ENCODE assay signal across 18 cellular contexts in genomic region chr5:78215972-78216371, GRCh38.
DNase-seq lines count a peak whose midpoint lies in the region; ATAC-seq, FAIRE-seq and TF ChIP-seq lines count a peak whose summit lies in the region.
"Had no signal": no experiment of that assay in that cellular context is flagged by ENCODE, and none has a peak within 500 bp of the region (broad histone marks: within the 10 kb centered on the region; RNA-seq: fewer than 3 reads in every experiment).

No MANE protein-coding gene starts in this region.

- H3K9me3 Mint-ChIP-seq in Calu3 (ENCODE audit: low read depth, unreplicated experiment) (no peaks in the 10 kb centered on the region), nephron (peaks cover 7% of the 10 kb centered on the region)
- H3K9me3 Mint-ChIP-seq: CD4-positive, alpha-beta T cell had no signal

- peak overlapping the region; percentile 78 for H3K4me2 ChIP-seq in A549

- H3K27ac Mint-ChIP-seq in Calu3 (ENCODE audit: unreplicated experiment) (peak overlapping the region; percentile 71), nephron (peak overlapping the region; percentile 14 to 69 (median 41))
- H3K27ac Mint-ChIP-seq: CD4-positive, alpha-beta T cell had no signal

- WGBS in A549 (ENCODE audit: missing lambda C conversion rate) = 4% methylated on average over 4 of the region's 4 CpGs

- H3K36me3 Mint-ChIP-seq in Calu3 (ENCODE audit: insufficient read depth, unreplicated experiment) (peaks cover 6% of the 10 kb centered on the region), nephron (ENCODE audit: low read depth) (peaks cover 31% of the 10 kb centered on the region)

- TF ChIP-seq POLR2A in A549 (IDR thresholded peaks at IDR 0.05; ENCODE audit: low read length) = no peak

- POLR2A ChIA-PET in A549 (lab: Yijun Ruan, JAX) = interaction anchor here (0.6 kb wide), 1 partner anchor 513 kb away, joined by 8 read pairs; no protein-coding TSS in a partner anchor

- TF ChIP-seq CTCF in A549 (IDR thresholded peaks at IDR 0.05) (no peak), Calu3 (IDR thresholded peaks at IDR 0.05; ENCODE audit: unreplicated experiment) (no peak), nephron (IDR thresholded peaks at IDR 0.05; ENCODE audit: unreplicated experiment in 3 of 3) (no peak), omental fat pad (IDR thresholded peaks at IDR 0.05) (no peak)

- peaks cover 38% of the 10 kb centered on the region for H3K4me1 ChIP-seq in A549
- H3K4me1 ChIP-seq: Caco-2 had no signal

- H3K4me3 Mint-ChIP-seq in Calu3 (ENCODE audit: low read depth, unreplicated experiment) (peak overlapping the region; percentile 52), nephron (peak overlapping the region in 1 of 3 experiments; percentile 3)
- H3K4me3 Mint-ChIP-seq: CD4-positive, alpha-beta T cell had no signal

- H3K4me1 Mint-ChIP-seq in Calu3 (ENCODE audit: low read depth, unreplicated experiment) = peaks cover 15% of the 10 kb centered on the region
- H3K4me1 Mint-ChIP-seq in nephron = no peaks in the 10 kb centered on the region

- DNase-seq in A549 (ENCODE audit: low read depth in 1 of 2, low spot score in 1 of 2) (peak; percentile 19 to 59), Calu3 (peak; percentile 40), glomerular visceral epithelial cell (ENCODE audit: extremely low spot score) (peak; percentile 81), omental fat pad (ENCODE audit: low spot score) (no peak), SIG-M5 (lab: John Stamatoyannopoulos, UW) (no peak), DMS53 treated with DMSO at 0.1 percent for 48 hours (lab: John Stamatoyannopoulos, UW; ENCODE audit: unreplicated experiment) (no peak)
- DNase-seq: 8988T; Caco-2; CD4-positive, alpha-beta T cell; DND-41; EL; GM23248; HCEC 1CT had no signal

- 0 out of 3 replicates have a peak, but pooled peaks cover 5% of the 10 kb centered on the region for H3K9me3 ChIP-seq in A549
- H3K9me3 ChIP-seq: Caco-2 had no signal

- ATAC-seq in A549 (peak; percentile 76 to 82), GM18861 (IDR thresholded peaks at IDR 0.05; ENCODE audit: unreplicated experiment) (no peak), omental fat pad (ENCODE audit: low FRiP score) (no peak)
- ATAC-seq: GM12878 had no signal

- peak overlapping the region; percentile 49 to 72 for H3K27ac ChIP-seq in A549
- H3K27ac ChIP-seq: C4-2B, GM23248, HL-60 had no signal

- H3K4me3 ChIP-seq in A549 = peak overlapping the region; percentile 32
- H3K4me3 ChIP-seq: GM12878, GM23248 had no signal

- peak; percentile 72 for FAIRE-seq in A549 (lab: Jason Lieb, UNC)
- FAIRE-seq: GM12878 had no signal

- no peak for TF ChIP-seq RAD21 in A549 (conservative IDR thresholded peaks at IDR 0.05 in 1 of 2, IDR thresholded peaks at IDR 0.05 in 1 of 2)

- H3K27me3 Mint-ChIP-seq in Calu3 (ENCODE audit: unreplicated experiment) (no peaks in the 10 kb centered on the region), nephron (ENCODE audit: low read depth) (no peaks in the 10 kb centered on the region)
- H3K27me3 Mint-ChIP-seq: CD4-positive, alpha-beta T cell had no signal

- TF ChIP-seq EP300 in A549 (IDR thresholded peaks at IDR 0.05) = no peak

- intact Hi-C loops in Calu3 (cut with micrococcal nuclease; ENCODE audit: unreplicated experiment) = no loop called here

- CTCF ChIA-PET in A549 (lab: Yijun Ruan, JAX) = interaction anchor here (0.6 kb wide), 1 partner anchor 10 kb away, joined by 3 read pairs; no protein-coding TSS in a partner anchor
- CTCF ChIA-PET in Calu3 (lab: Charles Lee) = interaction anchor here (0.5 to 1.3 kb wide), 4 partner anchors 10 to 381 kb away, joined by 3 to 4 read pairs (median 3); no protein-coding TSS in a partner anchor

- BruUV-seq in Calu3 (replicated peaks; lab: Mats Ljungman, UMichigan) = no TSS peak

TF ChIP-seq in A549, 52 proteins besides CTCF, POLR2A, EP300 and RAD21:
- peak; percentile 43; the same call in 1 of the 2 replicates for TF ChIP-seq JUNB (IDR thresholded peaks at IDR 0.05)
- no peak for TF ChIP-seq RNF2 (IDR thresholded peaks at IDR 0.05; ENCODE audit: borderline replicate concordance, low read depth)
- peak; percentile 25; the same call in 1 of the 2 replicates for TF ChIP-seq GATA3 (IDR thresholded peaks at IDR 0.05; ENCODE audit: borderline replicate concordance)
- 0 out of 2 replicates have a peak, but pooled peaks have one; percentile 18 for TF ChIP-seq MAX (IDR thresholded peaks at IDR 0.05)

Comparison
In these comparisons a context has a peak if more than half of its experiments do, and no peak if none do; other contexts are left out.
1. ATAC-seq: peak in A549 (2 of 2); none in GM18861 (single experiment) and omental fat pad (single experiment).
2. DNase-seq: peak in A549 (2 of 2), Calu3 (single experiment) and glomerular visceral epithelial cell (single experiment); none in omental fat pad (single experiment), SIG-M5 (single experiment) and DMS53 treated with DMSO at 0.1 percent for 48 hours (single experiment).